8 cellular contexts compared by ENCODE assay signal in genomic region chr16:31108794-31109558, GRCh38. TPM values are rescaled to one million over a fixed set of nuclear protein-coding genes. Genes with fewer than 3 reads are reported as not detected.
DNase-seq lines count a peak whose midpoint lies in the region; ATAC-seq and TF ChIP-seq lines count a peak whose summit lies in the region.

No MANE protein-coding gene starts in this region.

- TF ChIP-seq RAD21 in SK-N-SH (IDR thresholded peaks at IDR 0.05; ENCODE audit: low read length): no peak

- intact Hi-C loops in prostate gland (cut with DNase I): loop anchor here (5.0 kb wide), 1 partner anchor 33 kb away; no protein-coding TSS in a partner anchor

- peaks cover 7% of the 10 kb centered on the region for H3F3A ChIP-seq in SK-N-SH (replicated peaks; ENCODE audit: insufficient read depth)

- H3K4me1 ChIP-seq in SK-N-SH (ENCODE audit: control insufficient read depth in 1 of 2, insufficient read depth in 2 of 2, low read depth in 1 of 2, low read length in 1 of 2) (peaks cover 8 to 25% of the 10 kb centered on the region in 2 experiments; a peak in 2 of 4 replicates), prostate gland (replicated peaks) (peaks cover 7% of the 10 kb centered on the region)

- no peak for TF ChIP-seq POLR2A in prostate gland (IDR thresholded peaks at IDR 0.05)

- POLR2A ChIA-PET in SK-N-SH (lab: Yijun Ruan, JAX): interaction anchor here (3.2 kb wide), 1 partner anchor 8 kb away, joined by 12 read pairs; the partner anchor contains the start of gene KAT8

- ATAC-seq in HG02981 (IDR thresholded peaks at IDR 0.05; ENCODE audit: unreplicated experiment): no peak

- peak overlapping the region; percentile 94 for H3K4me2 ChIP-seq in SK-N-SH

- peak overlapping the region; percentile 96 for H3K4me3 ChIP-seq in GM12865 (ENCODE audit: low read depth, low read length)
- peak overlapping the region; percentile 94 to 98 for H3K4me3 ChIP-seq in SK-N-SH (ENCODE audit: low read depth in 2 of 2, low read length in 1 of 2)
- H3K4me3 ChIP-seq in fibroblast of mammary gland (ENCODE audit: control insufficient read depth, low read depth, low read length): peak overlapping the region; percentile 69
- H3K4me3 ChIP-seq in prostate gland: peak overlapping the region; percentile 97 to 98

- H3K79me2 ChIP-seq in SK-N-SH (ENCODE audit: insufficient read depth): peaks cover 23% of the 10 kb centered on the region

- H3K27me3 ChIP-seq in SK-N-SH (ENCODE audit: insufficient read depth) (no peaks in the 10 kb centered on the region), prostate gland (replicated peaks; ENCODE audit: insufficient read depth) (no peaks in the 10 kb centered on the region)

- H3K36me3 ChIP-seq in SK-N-SH (replicated peaks in 1 of 2; ENCODE audit: control insufficient read depth in 1 of 2, insufficient read depth in 2 of 2, low read length in 1 of 2): peaks cover 19 to 36% of the 10 kb centered on the region in 2 experiments
- H3K36me3 ChIP-seq in prostate gland: peaks cover 0 to 8% of the 10 kb centered on the region in 2 donors

- no peak for TF ChIP-seq EP300 in SK-N-SH (IDR thresholded peaks at IDR 0.05; ENCODE audit: borderline replicate concordance in 1 of 2, low read depth in 1 of 2, low read length in 1 of 2)

- 24% methylated on average over 19 of the region's 57 CpGs for WGBS in SK-N-SH (ENCODE audit: low lambda C conversion rate)
- WGBS in prostate gland: 31% methylated on average over 56 of the region's 57 CpGs

- peak overlapping the region in 1 of 2 experiments; percentile 86; a peak in 2 of 4 replicates for H3K27ac ChIP-seq in SK-N-SH (ENCODE audit: low read depth in 2 of 2, low read length in 1 of 2)
- H3K27ac ChIP-seq in prostate gland: peak overlapping the region; percentile 88 to 93

- H2AFZ ChIP-seq in SK-N-SH (ENCODE audit: low read depth): no peak overlapping the region; the same call in 1 of the 2 replicates

- H3K9me3 ChIP-seq in SK-N-SH (no peaks in the 10 kb centered on the region), prostate gland (no peaks in the 10 kb centered on the region)

- no peaks in the 10 kb centered on the region for H4K20me1 ChIP-seq in SK-N-SH (ENCODE audit: insufficient read depth)

- DNase-seq in GM12865 (ENCODE audit: low read depth) (no peak), SK-N-SH (no peak), fibroblast of mammary gland (ENCODE audit: low read depth) (no peak), prostate gland (ENCODE audit: low spot score) (no peak), SW 1271 (lab: John Stamatoyannopoulos, UW) (no peak), NCI-H128 (lab: John Stamatoyannopoulos, UW; ENCODE audit: unreplicated experiment) (no peak), putamen (ENCODE audit: low spot score) (no peak)

- CTCF ChIA-PET in SK-N-SH (lab: Yijun Ruan, JAX): interaction anchor here (1.1 to 1.8 kb wide), 3 partner anchors 26 to 37 kb away, joined by 3 to 8 read pairs (median 3); no protein-coding TSS in a partner anchor

- H3K9ac ChIP-seq in SK-N-SH: peak overlapping the region; percentile 97

- TF ChIP-seq CTCF in GM12865 (IDR thresholded peaks at IDR 0.05; ENCODE audit: insufficient read depth, low read depth, low read length, missing control alignments) (no peak), SK-N-SH (IDR thresholded peaks at IDR 0.05) (no peak), fibroblast of mammary gland (conservative IDR thresholded peaks at IDR 0.05; ENCODE audit: control insufficient read depth, insufficient read depth, low read depth, low read length) (no peak), prostate gland (IDR thresholded peaks at IDR 0.05) (no peak)

- no peaks in the 10 kb centered on the region for H3K9me2 ChIP-seq in SK-N-SH

TF ChIP-seq in SK-N-SH, 30 proteins besides CTCF, POLR2A, EP300 and RAD21:
- TF ChIP-seq TCF12 (IDR thresholded peaks at IDR 0.05): no peak
- TF ChIP-seq USF2 (IDR thresholded peaks at IDR 0.05; ENCODE audit: borderline replicate concordance, low read depth, low read length): no peak
- TF ChIP-seq TAF1 (IDR thresholded peaks at IDR 0.05; ENCODE audit: borderline replicate concordance, low read depth, low read length): no peak
- TF ChIP-seq ELF1 (IDR thresholded peaks at IDR 0.05): no peak
- TF ChIP-seq PBX3 (IDR thresholded peaks at IDR 0.05): no peak
- no peak for TF ChIP-seq POLR2AphosphoS5 (IDR thresholded peaks at IDR 0.05; ENCODE audit: low read depth, low read length)
- TF ChIP-seq ZBTB33 (IDR thresholded peaks at IDR 0.05; ENCODE audit: borderline replicate concordance, low read depth): no peak
- TF ChIP-seq GATA2 (CRISPR knock-in tag; IDR thresholded peaks at IDR 0.05): no peak

RNA-seq across cellular contexts. Expression of gene BCKDK, which starts 0.8 kb away (rescaled TPM):
- 57.9 and 73.2 TPM in 2 replicates for polyA plus RNA-seq in SK-N-SH (2012; rRNA removed)
- polyA plus RNA-seq in SK-N-SH (2012; cell fraction: cytosol; rRNA removed): 30.1 and 46.9 TPM in 2 replicates
- 72.8 and 93.1 TPM in 2 replicates for polyA plus RNA-seq in SK-N-SH (2012; cell fraction: nucleus; rRNA removed)
- 10 to 100 TPM; 78.5 to 80.6 TPM for total RNA-seq in prostate gland

RNA-seq across cellular contexts. Expression of gene KAT8, which starts 8.5 kb away (rescaled TPM):
- polyA plus RNA-seq in SK-N-SH (2012; rRNA removed): 51.8 and 52.0 TPM in 2 replicates
- 36.2 and 44.6 TPM in 2 replicates for polyA plus RNA-seq in SK-N-SH (2012; cell fraction: cytosol; rRNA removed)
- 94.8 and 120 TPM in 2 replicates for polyA plus RNA-seq in SK-N-SH (2012; cell fraction: nucleus; rRNA removed)
- total RNA-seq in prostate gland: 100 to 1,000 TPM in 1 of 2 donors, 10 to 100 TPM in 1; 92.6 to 115 TPM

RNA-seq across cellular contexts. Expression of gene VKORC1, which starts 14.4 kb away (rescaled TPM):
- polyA plus RNA-seq in SK-N-SH (2012; rRNA removed): 419 and 434 TPM in 2 replicates
- 265 and 341 TPM in 2 replicates for polyA plus RNA-seq in SK-N-SH (2012; cell fraction: cytosol; rRNA removed)
- polyA plus RNA-seq in SK-N-SH (2012; cell fraction: nucleus; rRNA removed): 174 and 208 TPM in 2 replicates
- total RNA-seq in prostate gland: 100 to 1,000 TPM; 106 to 175 TPM

RNA-seq across cellular contexts. Expression of gene PRSS53, which starts 20.2 kb away (rescaled TPM):
- polyA plus RNA-seq in SK-N-SH (2012; rRNA removed): 3.1 and 4.9 TPM in 2 replicates
- 0.23 and 0.45 TPM in 2 replicates for polyA plus RNA-seq in SK-N-SH (2012; cell fraction: cytosol; rRNA removed)
- 37.4 and 41.9 TPM in 2 replicates for polyA plus RNA-seq in SK-N-SH (2012; cell fraction: nucleus; rRNA removed)
- 1 to 10 TPM; 2.5 TPM for total RNA-seq in prostate gland

RNA-seq across cellular contexts. Expression of gene PRSS8, which starts 26.6 kb away (rescaled TPM):
- 0.05 and 0.07 TPM in 2 replicates for polyA plus RNA-seq in SK-N-SH (2012; rRNA removed)
- 0.05 and 0.13 TPM in 2 replicates for polyA plus RNA-seq in SK-N-SH (2012; cell fraction: cytosol; rRNA removed)
- 0.11 and 0.14 TPM in 2 replicates for polyA plus RNA-seq in SK-N-SH (2012; cell fraction: nucleus; rRNA removed)
- total RNA-seq in prostate gland: 100 to 1,000 TPM in 1 of 2 donors, 10 to 100 TPM in 1; 29.9 to 118 TPM
